ENCODE assay signal across 21 cellular contexts in the genomic region with DNA sequence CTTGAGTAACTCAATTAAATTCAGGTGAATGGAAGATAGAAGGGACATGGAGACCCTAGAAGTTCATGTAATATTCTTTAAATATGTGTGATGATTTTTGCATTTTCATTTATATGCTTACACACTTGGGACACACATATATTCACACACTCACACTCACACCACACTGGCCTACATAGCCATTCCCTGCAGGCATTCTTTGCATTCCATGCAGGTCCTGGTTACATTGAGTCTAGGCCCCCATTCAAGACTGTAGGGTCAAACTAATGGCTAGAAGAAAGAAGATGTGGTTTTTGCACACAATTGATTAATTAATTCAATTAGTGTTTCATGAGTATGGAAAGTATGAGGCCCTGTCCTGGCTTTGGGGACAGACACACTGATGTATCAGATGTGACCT.
"Had no signal": no experiment of that assay in that cellular context is flagged by ENCODE, and none has a peak within 500 bp of the region (broad histone marks: within the 10 kb centered on the region; RNA-seq: fewer than 3 reads in every experiment).

No MANE protein-coding gene starts in this region.

- H3K27ac Mint-ChIP-seq: dendritic cell treated with granulocyte-macrophage colony-stimulating factor and Interleukin-4, amounts not matched to agents 40 ng/mL and 50 ng/mL, for 4 days; effector memory CD8-positive, alpha-beta T cell; endodermal cell; naive B cell had no signal

- H3K4me3 Mint-ChIP-seq: dendritic cell treated with granulocyte-macrophage colony-stimulating factor and Interleukin-4, amounts not matched to agents 40 ng/mL and 50 ng/mL, for 4 days; effector memory CD8-positive, alpha-beta T cell; endodermal cell; naive B cell had no signal

- DNase-seq: effector CD8-positive, alpha-beta T cell; effector memory CD8-positive, alpha-beta T cell; endodermal cell; erythroblast; foreskin keratinocyte; heart left ventricle; hypothalamus; left cardiac atrium; left lung; left ventricle myocardium superior; lower lobe of right lung; mesenchymal stem cell; midbrain; mucosa of descending colon; naive B cell had no signal

- H3K27ac ChIP-seq: coronary artery, epithelial cell of prostate, foreskin keratinocyte, gastroesophageal sphincter, heart left ventricle, hepatocyte, left lung, lower lobe of right lung had no signal

- H3K9me3 Mint-ChIP-seq: dendritic cell treated with granulocyte-macrophage colony-stimulating factor and Interleukin-4, amounts not matched to agents 40 ng/mL and 50 ng/mL, for 4 days; endodermal cell; naive B cell had no signal

- H3K4me1 Mint-ChIP-seq: naive B cell had no signal

- H3K27me3 ChIP-seq: foreskin keratinocyte, gastroesophageal sphincter, heart left ventricle, hepatocyte, left lung had no signal

- ATAC-seq: effector memory CD8-positive, alpha-beta T cell; esophagus mucosa; foreskin keratinocyte; gastroesophageal sphincter; heart left ventricle; left cardiac atrium; left lung; left ventricle myocardium superior; lower lobe of right lung; mucosa of descending colon had no signal

- H3K9me3 ChIP-seq: gastroesophageal sphincter, heart left ventricle, left lung, lower lobe of right lung, mucosa of descending colon had no signal

- H3K27me3 Mint-ChIP-seq: dendritic cell treated with granulocyte-macrophage colony-stimulating factor and Interleukin-4, amounts not matched to agents 40 ng/mL and 50 ng/mL, for 4 days; effector memory CD8-positive, alpha-beta T cell; naive B cell had no signal

- H3K36me3 ChIP-seq: gastroesophageal sphincter, heart left ventricle, left lung, lower lobe of right lung had no signal

- H3K4me3 ChIP-seq: coronary artery, gastroesophageal sphincter, heart left ventricle, hepatocyte, left lung, lower lobe of right lung, mucosa of descending colon had no signal

- H3K4me1 ChIP-seq: gastroesophageal sphincter, left lung, lower lobe of right lung had no signal
